Comparison of ENCODE assay signal across 9 cellular contexts in the genomic region with DNA sequence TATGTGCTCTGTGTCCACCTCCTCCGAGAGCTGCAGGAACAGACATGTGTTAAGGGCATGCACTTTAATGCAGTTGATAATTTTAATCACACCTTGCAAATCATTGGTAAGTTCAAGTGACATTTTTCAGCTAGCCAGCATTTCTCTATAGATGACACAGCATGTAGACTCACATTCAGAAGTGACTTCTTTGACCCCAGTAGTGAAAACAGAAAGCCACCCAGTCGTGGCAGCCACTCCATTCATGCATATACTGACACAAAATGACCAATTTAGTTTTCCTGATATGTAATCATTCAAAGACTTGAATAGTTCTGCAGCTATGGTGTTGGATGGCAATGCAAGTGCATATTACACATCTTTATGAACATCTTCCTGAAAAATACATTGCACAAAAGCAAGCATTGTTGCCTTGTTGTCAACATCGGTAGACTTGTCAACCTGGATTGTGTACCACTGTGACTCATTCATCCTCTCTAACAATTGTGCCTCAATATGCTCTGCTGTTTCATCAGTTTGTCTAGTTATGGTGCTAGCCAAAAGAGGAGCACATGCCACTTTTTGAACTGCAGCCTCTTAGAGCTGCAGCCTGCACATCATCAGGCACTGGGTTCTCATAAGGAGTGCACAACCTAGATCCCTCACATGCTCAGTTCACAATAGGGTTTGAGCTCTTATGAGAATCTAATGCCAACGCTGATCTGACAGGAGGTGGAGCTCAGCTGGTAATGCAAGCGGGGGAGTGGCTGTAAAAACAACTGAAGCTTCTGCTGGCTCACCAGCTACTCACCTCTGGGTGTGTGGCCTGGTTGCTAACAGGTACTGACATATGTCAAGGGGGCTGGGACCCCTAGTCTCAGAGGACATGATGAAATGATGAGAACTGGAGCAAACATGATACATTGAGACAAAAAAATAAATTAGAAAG.
DNase-seq lines count a peak whose midpoint lies in the region; ATAC-seq lines count a peak whose summit lies in the region.
"Had no signal": no experiment of that assay in that cellular context is flagged by ENCODE, and none has a peak within 500 bp of the region (broad histone marks: within the 10 kb centered on the region; RNA-seq: fewer than 3 reads in every experiment).

No MANE protein-coding gene starts in this region.

- no peak overlapping the region for H3K27ac Mint-ChIP-seq in activated naive CD8-positive, alpha-beta T cell treated with anti-CD3 and anti-CD28 coated beads for 36 hours
- H3K27ac Mint-ChIP-seq: stimulated activated naive B cell treated with anti-CD40 and anti-IgM and Interleukin-4, amounts not matched to agents 10 μg/mL and 1 μg/mL and 100 μg/mL, for 72 hours had no signal

- no peaks in the 10 kb centered on the region for H3K36me3 Mint-ChIP-seq in activated naive CD8-positive, alpha-beta T cell treated with anti-CD3 and anti-CD28 coated beads for 36 hours
- H3K36me3 Mint-ChIP-seq: stimulated activated naive B cell treated with anti-CD40 and anti-IgM and Interleukin-4, amounts not matched to agents 10 μg/mL and 1 μg/mL and 100 μg/mL, for 72 hours had no signal

- no peak overlapping the region for H3K4me3 Mint-ChIP-seq in activated naive CD8-positive, alpha-beta T cell treated with anti-CD3 and anti-CD28 coated beads for 36 hours
- H3K4me3 Mint-ChIP-seq: stimulated activated naive B cell treated with anti-CD40 and anti-IgM and Interleukin-4, amounts not matched to agents 10 μg/mL and 1 μg/mL and 100 μg/mL, for 72 hours had no signal

- H3K27me3 Mint-ChIP-seq in activated naive CD8-positive, alpha-beta T cell treated with anti-CD3 and anti-CD28 coated beads for 36 hours: no peaks in the 10 kb centered on the region
- H3K27me3 Mint-ChIP-seq: stimulated activated naive B cell treated with anti-CD40 and anti-IgM and Interleukin-4, amounts not matched to agents 10 μg/mL and 1 μg/mL and 100 μg/mL, for 72 hours had no signal

- no peaks in the 10 kb centered on the region for H3K4me1 Mint-ChIP-seq in activated naive CD8-positive, alpha-beta T cell treated with anti-CD3 and anti-CD28 coated beads for 36 hours
- H3K4me1 Mint-ChIP-seq: stimulated activated naive B cell treated with anti-CD40 and anti-IgM and Interleukin-4, amounts not matched to agents 10 μg/mL and 1 μg/mL and 100 μg/mL, for 72 hours had no signal

- ATAC-seq in GM21737 (IDR thresholded peaks at IDR 0.05; ENCODE audit: unreplicated experiment) (peak; percentile 95), HG03280 (IDR thresholded peaks at IDR 0.05; ENCODE audit: unreplicated experiment) (peak; percentile 82), esophagus mucosa (peak; percentile 67)

- peaks cover 3% of the 10 kb centered on the region for H3K9me3 Mint-ChIP-seq in activated naive CD8-positive, alpha-beta T cell treated with anti-CD3 and anti-CD28 coated beads for 36 hours

- DNase-seq in DMS153 (lab: John Stamatoyannopoulos, UW) (peak; percentile 26), DMS153 treated with DMSO at 0.1 percent for 48 hours (lab: John Stamatoyannopoulos, UW; ENCODE audit: unreplicated experiment) (no peak), NAMALWA (ENCODE audit: low spot score) (no peak)
- no peak for DNase-seq in activated naive CD8-positive, alpha-beta T cell treated with anti-CD3 and anti-CD28 coated beads for 36 hours
- no peak for DNase-seq in stimulated activated CD8-positive, alpha-beta memory T cell treated with anti-CD3 and anti-CD28 coated beads, Interleukin-4, amount 100 ng/mL, for 48 hours
- DNase-seq: stimulated activated naive B cell treated with anti-CD40 and anti-IgM and Interleukin-4, amounts not matched to agents 10 μg/mL and 1 μg/mL and 100 μg/mL, for 72 hours had no signal
